In genomic region chr6:43627008-43627825, GRCh38 we compare ENCODE assay signal across 8 cellular contexts. TPM values are rescaled to one million over a fixed set of nuclear protein-coding genes. Genes with fewer than 3 reads are reported as not detected.
DNase-seq lines count a peak whose midpoint lies in the region; ATAC-seq and TF ChIP-seq lines count a peak whose summit lies in the region.

No MANE protein-coding gene starts in this region.

- H3K4me2 ChIP-seq in hepatocyte = peak overlapping the region; percentile 82

- H3K36me3 ChIP-seq in ascending aorta (peaks cover 33 to 40% of the 10 kb centered on the region in 2 donors), hepatocyte (replicated peaks; ENCODE audit: insufficient read depth, low read depth) (no peaks in the 10 kb centered on the region), gastrocnemius medialis (peaks cover 0 to 38% of the 10 kb centered on the region in 2 donors)

- H3K4me3 ChIP-seq in ascending aorta (peak overlapping the region in 1 of 2 donors; percentile 97), hepatocyte (no peak overlapping the region), gastrocnemius medialis (peak overlapping the region in 1 of 4 donors; percentile 97)

- H3K27ac ChIP-seq in ascending aorta (peak overlapping the region; percentile 97 to 98), hepatocyte (peak overlapping the region; percentile 96), gastrocnemius medialis (peak overlapping the region; percentile 97 to 100 (median 100))

- H3K9me3 ChIP-seq in ascending aorta = no peaks in the 10 kb centered on the region
- H3K9me3 ChIP-seq in hepatocyte (ENCODE audit: low read depth) = no peaks in the 10 kb centered on the region
- H3K9me3 ChIP-seq in gastrocnemius medialis = no peaks in the 10 kb centered on the region

- no peak for TF ChIP-seq CTCF in ascending aorta (IDR thresholded peaks at IDR 0.05)
- TF ChIP-seq CTCF in hepatocyte (IDR thresholded peaks at IDR 0.05; ENCODE audit: poor library complexity) = no peak
- no peak for TF ChIP-seq CTCF in gastrocnemius medialis (IDR thresholded peaks at IDR 0.05 in 4 of 5, conservative IDR thresholded peaks at IDR 0.05 in 1 of 5)

- H3K79me2 ChIP-seq in hepatocyte = peaks cover 24% of the 10 kb centered on the region

- ATAC-seq in gastrocnemius medialis (no peak), GM21447 (IDR thresholded peaks at IDR 0.05; ENCODE audit: unreplicated experiment) (no peak), HG02970 (IDR thresholded peaks at IDR 0.05; ENCODE audit: low FRiP score, unreplicated experiment) (no peak)

- no peaks in the 10 kb centered on the region for H3K9me2 ChIP-seq in hepatocyte (replicated peaks; ENCODE audit: insufficient read depth)

- TF ChIP-seq POLR2A in gastrocnemius medialis (IDR thresholded peaks at IDR 0.05) = peak in 1 of 2 donors; percentile 24

- peaks cover 5 to 19% of the 10 kb centered on the region in 2 donors for H3K4me1 ChIP-seq in ascending aorta
- H3K4me1 ChIP-seq in hepatocyte (ENCODE audit: insufficient read depth) = peaks cover 14% of the 10 kb centered on the region
- peaks cover 21 to 22% of the 10 kb centered on the region in 2 donors for H3K4me1 ChIP-seq in gastrocnemius medialis

- no peak overlapping the region for H2AFZ ChIP-seq in hepatocyte

- peak; percentile 32 for DNase-seq in stimulated activated CD4-positive, alpha-beta T cell treated with anti-CD3 and anti-CD28 coated beads, Interleukin-1b, Interleukin-23, amount 100 ng/mL, for 48 hours
- no peak for DNase-seq in stimulated activated CD4-positive, alpha-beta T cell treated with anti-CD3 and anti-CD28 coated beads, Interleukin-2, amount 100 ng/mL, for 24 hours
- DNase-seq in NCI-H460 (ENCODE audit: extremely low read depth, low read depth) = peak; percentile 95
- DNase-seq in ascending aorta (ENCODE audit: low spot score in 2 of 2) = peak; percentile 62 to 94
- peak; percentile 91 for DNase-seq in hepatocyte (ENCODE audit: low spot score)
- DNase-seq in gastrocnemius medialis = peak; percentile 67 to 74

- in situ Hi-C loops in gastrocnemius medialis (cut with MboI; ENCODE audit: low sequenced_read_pairs in 4 of 4) = no loop called here

- intact Hi-C loops in ascending aorta (cut with DNase I) (loop anchor here (5.0 to 10.0 kb wide), 5 partner anchors 75 to 1842 kb away; partner anchors contain the start of genes CDC5L, MRPL14, PRICKLE4 and TMEM63B), gastrocnemius medialis (cut with DNase I; ENCODE audit: low total_unique reads) (loop anchor here (5.0 kb wide), 1 partner anchor 620 kb away; the partner anchor contains the start of gene HSP90AB1)

- WGBS in hepatocyte (ENCODE audit: low lambda C conversion rate, missing lambda C conversion rate) = 81% methylated on average over 5 of the region's 5 CpGs

- H4K20me1 ChIP-seq in hepatocyte (ENCODE audit: insufficient read depth, poor library complexity, severe bottlenecking) = no peaks in the 10 kb centered on the region

- H3K27me3 ChIP-seq in ascending aorta = no peaks in the 10 kb centered on the region
- H3K27me3 ChIP-seq in hepatocyte = no peaks in the 10 kb centered on the region
- no peaks in the 10 kb centered on the region for H3K27me3 ChIP-seq in gastrocnemius medialis

RNA-seq across cellular contexts. Expression of gene GTPBP2, which starts 1.8 kb away (rescaled TPM):
- 121 and 144 TPM in 2 replicates for total RNA-seq in NCI-H460 (2014; rRNA removed; shearing (Covaris generic))
- 209 and 239 TPM in 2 replicates for polyA plus RNA-seq in NCI-H460 (2014; cell fraction: nucleus; rRNA removed)
- total RNA-seq in ascending aorta = 30.7 TPM
- total RNA-seq in hepatocyte = 42.9 and 59.5 TPM in 2 replicates
- 21.9 and 28.7 TPM in 2 replicates for polyA plus RNA-seq in hepatocyte
- 10 to 100 TPM; 25.0 to 39.4 (median 27.1) TPM for total RNA-seq in gastrocnemius medialis

RNA-seq across cellular contexts. Expression of gene MAD2L1BP, which starts 8.4 kb away (rescaled TPM):
- total RNA-seq in NCI-H460 (2014; rRNA removed; shearing (Covaris generic)) = 23.9 and 24.1 TPM in 2 replicates
- 17.0 and 38.5 TPM in 2 replicates for polyA plus RNA-seq in NCI-H460 (2014; cell fraction: nucleus; rRNA removed)
- total RNA-seq in ascending aorta (15.0 TPM), hepatocyte (36.3 and 47.6 TPM in 2 replicates), gastrocnemius medialis (10 to 100 TPM; 25.1 to 55.4 (median 25.2) TPM)
- polyA plus RNA-seq in hepatocyte = 32.1 and 43.8 TPM in 2 replicates

RNA-seq across cellular contexts. Expression of gene RSPH9, which starts 17.6 kb away (rescaled TPM):
- 0.42 and 0.61 TPM in 2 replicates for total RNA-seq in NCI-H460 (2014; rRNA removed; shearing (Covaris generic))
- polyA plus RNA-seq in NCI-H460 (2014; cell fraction: nucleus; rRNA removed) = not detected in 2 replicates
- total RNA-seq in ascending aorta = not detected
- total RNA-seq in hepatocyte = 0.08 and 0.73 TPM in 2 replicates
- 1.8 and 2.8 TPM in 2 replicates for polyA plus RNA-seq in hepatocyte
- under 1 TPM in 1 of 4 donors, not detected in 3; 0.09 TPM for total RNA-seq in gastrocnemius medialis

RNA-seq across cellular contexts. Expression of gene POLH, which starts 51.2 kb away (rescaled TPM):
- total RNA-seq in NCI-H460 (2014; rRNA removed; shearing (Covaris generic)) = 8.3 and 8.7 TPM in 2 replicates
- 8.3 and 11.0 TPM in 2 replicates for polyA plus RNA-seq in NCI-H460 (2014; cell fraction: nucleus; rRNA removed)
- total RNA-seq in ascending aorta (4.3 TPM), hepatocyte (7.4 and 8.9 TPM in 2 replicates), gastrocnemius medialis (1 to 10 TPM; 3.8 to 6.9 (median 5.3) TPM)
- polyA plus RNA-seq in hepatocyte = 5.0 and 5.1 TPM in 2 replicates

RNA-seq across cellular contexts. Expression of gene XPO5, which starts 51.4 kb away (rescaled TPM):
- 55.3 and 56.2 TPM in 2 replicates for total RNA-seq in NCI-H460 (2014; rRNA removed; shearing (Covaris generic))
- polyA plus RNA-seq in NCI-H460 (2014; cell fraction: nucleus; rRNA removed) = 36.2 and 43.4 TPM in 2 replicates
- total RNA-seq in ascending aorta (21.4 TPM), hepatocyte (21.4 and 23.4 TPM in 2 replicates), gastrocnemius medialis (10 to 100 TPM; 11.8 to 21.8 (median 16.6) TPM)
- 12.0 and 16.2 TPM in 2 replicates for polyA plus RNA-seq in hepatocyte

Comparison
In these comparisons a context has a peak if more than half of its experiments do, and no peak if none do; other contexts are left out.
1. DNase-seq: peak in stimulated activated CD4-positive, alpha-beta T cell treated with anti-CD3 and anti-CD28 coated beads, Interleukin-1b, Interleukin-23, amount 100 ng/mL, for 48 hours (single experiment), NCI-H460 (single experiment), ascending aorta (2 of 2), hepatocyte (single experiment) and gastrocnemius medialis (2 of 2); none in stimulated activated CD4-positive, alpha-beta T cell treated with anti-CD3 and anti-CD28 coated beads, Interleukin-2, amount 100 ng/mL, for 24 hours (0 of 2).
2. Peak in every context shown above with its lines, with median percentiles within 50 percentile points of each other: H3K27ac ChIP-seq.